8 cellular contexts compared by ENCODE assay signal in the genomic region with DNA sequence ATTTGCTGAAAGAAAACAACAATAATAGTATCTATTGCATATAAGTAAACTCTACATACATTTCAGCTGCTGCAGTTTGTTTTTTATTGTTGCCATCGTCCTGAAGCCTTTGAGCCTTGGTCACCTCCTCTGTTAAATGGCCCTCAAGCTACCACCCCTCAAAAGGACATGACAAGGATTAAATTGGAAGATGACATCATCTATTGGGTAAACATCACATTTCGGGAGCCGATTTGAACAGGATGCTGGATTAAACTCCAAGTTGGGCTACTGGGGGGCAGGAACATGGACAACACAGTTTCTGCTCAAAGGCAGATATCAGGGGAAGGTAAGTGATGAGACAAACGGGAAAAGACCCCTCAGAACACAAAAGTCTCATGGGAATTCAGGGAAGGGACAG.
"Had no signal": no experiment of that assay in that cellular context is flagged by ENCODE, and none has a peak within 500 bp of the region (broad histone marks: within the 10 kb centered on the region; RNA-seq: fewer than 3 reads in every experiment).

No MANE protein-coding gene starts in this region.

- H3K4me3 Mint-ChIP-seq: GM23338, H9, HFFc6 had no signal

- H3K4me3 ChIP-seq: GM23338, K562 had no signal

- H3K4me2 ChIP-seq: GM23338 had no signal

- DNase-seq: H9, HCEC 1CT, HFFc6, IMR-90, KG1 had no signal

- H3K9me3 Mint-ChIP-seq: GM23338, H9, HFFc6 had no signal

- H2AFZ ChIP-seq: GM23338 had no signal

- H3K27ac Mint-ChIP-seq: GM23338, H9, HFFc6 had no signal

- H3K27ac ChIP-seq: HL-60 had no signal
